Comparison of ENCODE assay signal across 22 cellular contexts in the genomic region with DNA sequence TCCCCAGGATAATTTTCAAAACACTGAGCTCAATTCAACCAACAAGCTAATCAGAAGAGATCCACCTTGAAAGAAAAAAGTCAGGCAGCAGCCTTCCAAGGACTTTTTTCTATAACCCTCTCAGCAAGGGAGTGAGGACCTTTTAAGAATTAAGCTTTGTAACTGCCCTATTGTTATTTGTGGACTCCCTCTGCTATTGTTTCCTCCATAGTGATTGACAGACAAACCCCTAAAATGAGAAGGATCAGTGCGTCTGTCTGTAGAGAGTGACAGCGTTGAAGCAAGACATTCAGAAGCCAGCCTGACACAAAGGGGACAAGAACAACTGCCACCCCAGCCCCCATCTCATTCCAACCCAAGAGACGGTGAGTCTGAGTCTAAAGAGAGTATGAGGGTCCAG. TPM values are rescaled to one million over a fixed set of nuclear protein-coding genes. Genes with fewer than 3 reads are reported as not detected.
DNase-seq lines count a peak whose midpoint lies in the region; ATAC-seq and TF ChIP-seq lines count a peak whose summit lies in the region.
"Had no signal": no experiment of that assay in that cellular context is flagged by ENCODE, and none has a peak within 500 bp of the region (broad histone marks: within the 10 kb centered on the region; RNA-seq: fewer than 3 reads in every experiment).

No MANE protein-coding gene starts in this region.

- no peaks in the 10 kb centered on the region for H3K9me2 ChIP-seq in neural cell (ENCODE audit: insufficient read depth, low read length)

- peak; percentile 35 for TF ChIP-seq EP300 in neural cell (conservative IDR thresholded peaks at IDR 0.05; ENCODE audit: poor library complexity, severe bottlenecking)

- POLR2A ChIA-PET in A673 (lab: Charles Lee; ENCODE audit: low non-redundant PET) = no interaction called here

- no peak for DNase-seq in stimulated activated naive CD8-positive, alpha-beta T cell treated with anti-CD3 and anti-CD28 coated beads, Interleukin-15, amount 100 ng/mL, for 72 hours
- DNase-seq in central memory CD8-positive, alpha-beta T cell (ENCODE audit: low spot score in 2 of 2) = no peak
- DNase-seq in stimulated activated naive B cell treated with anti-CD40 and anti-IgM and Interleukin-4, amounts not matched to agents 10 μg/mL and 1 μg/mL and 100 μg/mL, for 72 hours = no peak
- DNase-seq in A673 (ENCODE audit: low spot score) (no peak), glutamatergic neuron (no peak)
- DNase-seq in activated naive CD4-positive, alpha-beta T cell treated with anti-CD3 and anti-CD28 coated beads, Interleukin-2, amount 50 U/mL, for 72 hours (ENCODE audit: low spot score in 2 of 2) = no peak
- DNase-seq: 8988T; CD4-positive, CD25-positive, alpha-beta regulatory T cell; GM23248; HCEC 1CT; KBM-7; MG63; NCI-H2029; NCI-H226; NCI-H510A; NCI-H69; SHP77 had no signal

- peaks cover 17% of the 10 kb centered on the region for H3K4me1 Mint-ChIP-seq in stimulated activated naive CD8-positive, alpha-beta T cell treated with anti-CD3 and anti-CD28 coated beads, Interleukin-15, Interleukin-2, amounts not matched to agents 100 ng/mL and 50 ng/mL, for 24 hours (ENCODE audit: low read depth)
- H3K4me1 Mint-ChIP-seq in stimulated activated naive CD8-positive, alpha-beta T cell treated with anti-CD3 and anti-CD28 coated beads, Interleukin-15, amount 100 ng/mL, for 72 hours = peaks cover 11% of the 10 kb centered on the region
- H3K4me1 Mint-ChIP-seq in central memory CD8-positive, alpha-beta T cell = peaks cover 31% of the 10 kb centered on the region
- peaks cover 37 to 76% of the 10 kb centered on the region in 2 donors for H3K4me1 Mint-ChIP-seq in stimulated activated naive B cell treated with anti-CD40 and anti-IgM and Interleukin-4, amounts not matched to agents 10 μg/mL and 1 μg/mL and 100 μg/mL, for 72 hours
- H3K4me1 Mint-ChIP-seq in glutamatergic neuron (ENCODE audit: low read depth, unreplicated experiment) = peaks cover 11% of the 10 kb centered on the region

- no TSS peak for BruUV-seq in A673 (replicated peaks; lab: Mats Ljungman, UMichigan)

- no peaks in the 10 kb centered on the region for H3K36me3 ChIP-seq in neural cell (ENCODE audit: insufficient read depth, low read length)
- no peaks in the 10 kb centered on the region for H3K36me3 ChIP-seq in A673 (ENCODE audit: insufficient read depth, low read length, poor library complexity, severe bottlenecking)
- H3K36me3 ChIP-seq: BLaER1, MG63 had no signal

- no peak for ATAC-seq in stimulated activated naive CD8-positive, alpha-beta T cell treated with anti-CD3 and anti-CD28 coated beads, Interleukin-15, amount 100 ng/mL, for 72 hours
- ATAC-seq in central memory CD8-positive, alpha-beta T cell (replicated peaks; ENCODE audit: extremely low read depth, poor library complexity, severe bottlenecking) = no peak
- no peak for ATAC-seq in stimulated activated naive B cell treated with anti-CD40 and anti-IgM and Interleukin-4, amounts not matched to agents 10 μg/mL and 1 μg/mL and 100 μg/mL, for 72 hours (replicated peaks)
- ATAC-seq in activated naive CD4-positive, alpha-beta T cell treated with anti-CD3 and anti-CD28 coated beads, Interleukin-2, amount 50 U/mL, for 72 hours = no peak
- ATAC-seq: Panc1 had no signal

- H3K27me3 ChIP-seq in neural cell (ENCODE audit: insufficient read depth, low read depth, low read length) (no peaks in the 10 kb centered on the region), A673 (replicated peaks; ENCODE audit: insufficient read depth, low read depth, low read length, poor library complexity) (no peaks in the 10 kb centered on the region)
- H3K27me3 ChIP-seq: BLaER1, MG63 had no signal

- no peak overlapping the region for H3K4me3 ChIP-seq in neural cell (ENCODE audit: low read length)
- H3K4me3 ChIP-seq in A673 (ENCODE audit: low read depth, low read length, poor library complexity, severe bottlenecking) = no peak overlapping the region
- H3K4me3 ChIP-seq: BLaER1, GM23248, MG63 had no signal

- H3K36me3 Mint-ChIP-seq in stimulated activated naive CD8-positive, alpha-beta T cell treated with anti-CD3 and anti-CD28 coated beads, Interleukin-15, Interleukin-2, amounts not matched to agents 100 ng/mL and 50 ng/mL, for 24 hours (ENCODE audit: low read depth) = no peaks in the 10 kb centered on the region
- H3K36me3 Mint-ChIP-seq in central memory CD8-positive, alpha-beta T cell (ENCODE audit: insufficient read depth) = peaks cover 2% of the 10 kb centered on the region
- peaks cover 10 to 26% of the 10 kb centered on the region in 2 donors for H3K36me3 Mint-ChIP-seq in stimulated activated naive B cell treated with anti-CD40 and anti-IgM and Interleukin-4, amounts not matched to agents 10 μg/mL and 1 μg/mL and 100 μg/mL, for 72 hours
- H3K36me3 Mint-ChIP-seq in activated naive CD4-positive, alpha-beta T cell treated with anti-CD3 and anti-CD28 coated beads, Interleukin-2, amount 50 U/mL, for 72 hours = peaks cover 0 to 6% of the 10 kb centered on the region in 2 donors
- no peaks in the 10 kb centered on the region for H3K36me3 Mint-ChIP-seq in glutamatergic neuron (ENCODE audit: unreplicated experiment)

- H3K9me3 Mint-ChIP-seq in stimulated activated naive CD8-positive, alpha-beta T cell treated with anti-CD3 and anti-CD28 coated beads, Interleukin-15, Interleukin-2, amounts not matched to agents 100 ng/mL and 50 ng/mL, for 24 hours = no peaks in the 10 kb centered on the region
- H3K9me3 Mint-ChIP-seq in stimulated activated naive CD8-positive, alpha-beta T cell treated with anti-CD3 and anti-CD28 coated beads, Interleukin-15, amount 100 ng/mL, for 72 hours = no peaks in the 10 kb centered on the region
- H3K9me3 Mint-ChIP-seq in central memory CD8-positive, alpha-beta T cell = no peaks in the 10 kb centered on the region
- peaks cover 3 to 6% of the 10 kb centered on the region in 2 donors for H3K9me3 Mint-ChIP-seq in stimulated activated naive B cell treated with anti-CD40 and anti-IgM and Interleukin-4, amounts not matched to agents 10 μg/mL and 1 μg/mL and 100 μg/mL, for 72 hours
- no peaks in the 10 kb centered on the region for H3K9me3 Mint-ChIP-seq in activated naive CD4-positive, alpha-beta T cell treated with anti-CD3 and anti-CD28 coated beads, Interleukin-2, amount 50 U/mL, for 72 hours
- H3K9me3 Mint-ChIP-seq in glutamatergic neuron (ENCODE audit: unreplicated experiment) = no peaks in the 10 kb centered on the region
- H3K9me3 Mint-ChIP-seq: CD4-positive, CD25-positive, alpha-beta regulatory T cell had no signal

- no peaks in the 10 kb centered on the region for H3K27me3 Mint-ChIP-seq in stimulated activated naive CD8-positive, alpha-beta T cell treated with anti-CD3 and anti-CD28 coated beads, Interleukin-15, Interleukin-2, amounts not matched to agents 100 ng/mL and 50 ng/mL, for 24 hours
- H3K27me3 Mint-ChIP-seq in stimulated activated naive CD8-positive, alpha-beta T cell treated with anti-CD3 and anti-CD28 coated beads, Interleukin-15, amount 100 ng/mL, for 72 hours = no peaks in the 10 kb centered on the region
- no peaks in the 10 kb centered on the region for H3K27me3 Mint-ChIP-seq in central memory CD8-positive, alpha-beta T cell
- H3K27me3 Mint-ChIP-seq in stimulated activated naive B cell treated with anti-CD40 and anti-IgM and Interleukin-4, amounts not matched to agents 10 μg/mL and 1 μg/mL and 100 μg/mL, for 72 hours = no peaks in the 10 kb centered on the region
- H3K27me3 Mint-ChIP-seq in glutamatergic neuron (ENCODE audit: unreplicated experiment) = no peaks in the 10 kb centered on the region
- H3K27me3 Mint-ChIP-seq: CD4-positive, CD25-positive, alpha-beta regulatory T cell had no signal

- peaks cover 9% of the 10 kb centered on the region for H3F3A ChIP-seq in neural cell (ENCODE audit: insufficient read depth, low read length, poor library complexity, severe bottlenecking)

- no peak overlapping the region for H3K9ac ChIP-seq in neural cell (ENCODE audit: low read length)
- H3K9ac ChIP-seq: BLaER1, GM23248 had no signal

- intact Hi-C loops in A673 (cut with micrococcal nuclease; ENCODE audit: unreplicated experiment) = no loop called here

- no peak overlapping the region for H2AFZ ChIP-seq in neural cell (ENCODE audit: low read depth, low read length)
- H2AFZ ChIP-seq: GM23248 had no signal

- H3K27ac ChIP-seq in neural cell (ENCODE audit: low read length) (no peak overlapping the region), A673 (ENCODE audit: low read depth, low read length, poor library complexity, severe bottlenecking) (no peak overlapping the region)
- H3K27ac ChIP-seq: BLaER1, GM23248, RWPE1 had no signal

- peak overlapping the region; percentile 0 for H3K27ac Mint-ChIP-seq in stimulated activated naive CD8-positive, alpha-beta T cell treated with anti-CD3 and anti-CD28 coated beads, Interleukin-15, Interleukin-2, amounts not matched to agents 100 ng/mL and 50 ng/mL, for 24 hours
- H3K27ac Mint-ChIP-seq in stimulated activated naive CD8-positive, alpha-beta T cell treated with anti-CD3 and anti-CD28 coated beads, Interleukin-15, amount 100 ng/mL, for 72 hours = no peak overlapping the region
- H3K27ac Mint-ChIP-seq in central memory CD8-positive, alpha-beta T cell (ENCODE audit: low read depth) = peak overlapping the region; percentile 68
- peak overlapping the region; percentile 81 for H3K27ac Mint-ChIP-seq in stimulated activated naive B cell treated with anti-CD40 and anti-IgM and Interleukin-4, amounts not matched to agents 10 μg/mL and 1 μg/mL and 100 μg/mL, for 72 hours
- no peak overlapping the region for H3K27ac Mint-ChIP-seq in activated naive CD4-positive, alpha-beta T cell treated with anti-CD3 and anti-CD28 coated beads, Interleukin-2, amount 50 U/mL, for 72 hours
- no peak overlapping the region for H3K27ac Mint-ChIP-seq in glutamatergic neuron (ENCODE audit: unreplicated experiment)

- H4K20me1 ChIP-seq in neural cell (ENCODE audit: insufficient read depth) = no peaks in the 10 kb centered on the region
- H4K20me1 ChIP-seq: BLaER1 had no signal

- no peaks in the 10 kb centered on the region for H3K9me3 ChIP-seq in neural cell (ENCODE audit: low read length)
- H3K9me3 ChIP-seq in A673 (ENCODE audit: low read depth, low read length, poor library complexity, severe bottlenecking) = no peaks in the 10 kb centered on the region
- H3K9me3 ChIP-seq: MG63 had no signal

- H3K4me2 ChIP-seq in neural cell (ENCODE audit: low read length) = no peak overlapping the region
- H3K4me2 ChIP-seq: BLaER1 had no signal

- no peaks in the 10 kb centered on the region for H3K79me2 ChIP-seq in neural cell (replicated peaks; ENCODE audit: insufficient read depth, low read length)

- TF ChIP-seq CTCF in neural cell (IDR thresholded peaks at IDR 0.05; ENCODE audit: poor library complexity, severe bottlenecking) (no peak), A673 (conservative IDR thresholded peaks at IDR 0.05; ENCODE audit: low read depth, low read length) (no peak), glutamatergic neuron (IDR thresholded peaks at IDR 0.05; ENCODE audit: partially characterized antibody, unreplicated experiment) (no peak)

- no peak overlapping the region for H3K4me3 Mint-ChIP-seq in stimulated activated naive CD8-positive, alpha-beta T cell treated with anti-CD3 and anti-CD28 coated beads, Interleukin-15, Interleukin-2, amounts not matched to agents 100 ng/mL and 50 ng/mL, for 24 hours
- H3K4me3 Mint-ChIP-seq in stimulated activated naive CD8-positive, alpha-beta T cell treated with anti-CD3 and anti-CD28 coated beads, Interleukin-15, amount 100 ng/mL, for 72 hours = no peak overlapping the region
- H3K4me3 Mint-ChIP-seq in central memory CD8-positive, alpha-beta T cell = no peak overlapping the region
- H3K4me3 Mint-ChIP-seq in stimulated activated naive B cell treated with anti-CD40 and anti-IgM and Interleukin-4, amounts not matched to agents 10 μg/mL and 1 μg/mL and 100 μg/mL, for 72 hours = no peak overlapping the region
- H3K4me3 Mint-ChIP-seq in glutamatergic neuron (ENCODE audit: unreplicated experiment) = no peak overlapping the region
- H3K4me3 Mint-ChIP-seq: CD4-positive, CD25-positive, alpha-beta regulatory T cell had no signal

- peaks cover 12% of the 10 kb centered on the region for H3K4me1 ChIP-seq in A673 (ENCODE audit: insufficient read depth, low read length, poor library complexity, severe bottlenecking)

- CTCF ChIA-PET in A673 (lab: Charles Lee) = no interaction called here

- no peak for TF ChIP-seq RAD21 in neural cell (conservative IDR thresholded peaks at IDR 0.05)

RNA-seq across cellular contexts. Expression of gene BTG1, which starts 30.3 kb away (rescaled TPM):
- polyA plus RNA-seq in neural cell = 12.5 and 12.9 TPM in 2 replicates
- 25.8 and 30.7 TPM in 2 replicates for polyA minus RNA-seq in neural cell
- total RNA-seq in A673 (2021) = 18.0 and 23.2 TPM in 2 replicates
- 100 to 1,000 TPM; 158 to 266 TPM for total RNA-seq in activated naive CD4-positive, alpha-beta T cell treated with anti-CD3 and anti-CD28 coated beads, Interleukin-2, amount 50 U/mL, for 72 hours
- 72.2 TPM for total RNA-seq in glutamatergic neuron (ENCODE audit: unreplicated experiment)

Comparison
In these comparisons a context has a peak if more than half of its experiments do, and no peak if none do; other contexts are left out.
1. H3K27ac Mint-ChIP-seq: peak in stimulated activated naive CD8-positive, alpha-beta T cell treated with anti-CD3 and anti-CD28 coated beads, Interleukin-15, Interleukin-2, amounts not matched to agents 100 ng/mL and 50 ng/mL, for 24 hours (single experiment), central memory CD8-positive, alpha-beta T cell (single experiment) and stimulated activated naive B cell treated with anti-CD40 and anti-IgM and Interleukin-4, amounts not matched to agents 10 μg/mL and 1 μg/mL and 100 μg/mL, for 72 hours (single experiment); none in stimulated activated naive CD8-positive, alpha-beta T cell treated with anti-CD3 and anti-CD28 coated beads, Interleukin-15, amount 100 ng/mL, for 72 hours (0 of 2), activated naive CD4-positive, alpha-beta T cell treated with anti-CD3 and anti-CD28 coated beads, Interleukin-2, amount 50 U/mL, for 72 hours (0 of 2) and glutamatergic neuron (single experiment).